8 cellular contexts compared by ENCODE assay signal in genomic region chr5:36690041-36690941, GRCh38.
DNase-seq lines count a peak whose midpoint lies in the region; ATAC-seq and TF ChIP-seq lines count a peak whose summit lies in the region.

No MANE protein-coding gene starts in this region.

- no peaks in the 10 kb centered on the region for H3K36me3 ChIP-seq in upper lobe of right lung

- ATAC-seq in HG02588 (IDR thresholded peaks at IDR 0.05; ENCODE audit: unreplicated experiment) (peak; percentile 90), left ventricle myocardium superior (peak; percentile 72), upper lobe of right lung (peak; percentile 91)

- TF ChIP-seq CTCF in NB4 (IDR thresholded peaks at IDR 0.05; ENCODE audit: low read depth, low read length) (peak; percentile 88), upper lobe of right lung (IDR thresholded peaks at IDR 0.05) (peak; percentile 80)

- H3K27ac ChIP-seq in upper lobe of right lung: peak overlapping the region; percentile 78

- peak; percentile 41 for TF ChIP-seq POLR2A in GM10847 (IDR thresholded peaks at IDR 0.05; ENCODE audit: extremely low read depth, insufficient read length)
- peak; percentile 72 for TF ChIP-seq POLR2A in NB4 (IDR thresholded peaks at IDR 0.05; ENCODE audit: extremely low read depth, insufficient read length)

- peaks cover 17% of the 10 kb centered on the region for H3K4me1 ChIP-seq in upper lobe of right lung

- DNase-seq in NB4 (ENCODE audit: low read depth) (peak; percentile 94), SW480 (ENCODE audit: low spot score) (peak; percentile 70), amniotic stem cell (lab: John Stamatoyannopoulos, UW) (peak; percentile 20), left ventricle myocardium superior (peak; percentile 88), posterior cingulate gyrus (peak; percentile 69 to 96 (median 83)), upper lobe of right lung (peak; percentile 91)

- H3K9me3 ChIP-seq in upper lobe of right lung: no peaks in the 10 kb centered on the region

- peaks cover 12% of the 10 kb centered on the region for H3K27me3 ChIP-seq in upper lobe of right lung

- H3K4me3 ChIP-seq in NB4 (ENCODE audit: low read depth, low read length): peak overlapping the region; percentile 73
- H3K4me3 ChIP-seq in upper lobe of right lung: peak overlapping the region; percentile 55

- intact Hi-C loops in left ventricle myocardium superior (cut with micrococcal nuclease) (loop anchor here (10.0 kb wide), 1 partner anchor 85 kb away; the partner anchor contains the start of gene SLC1A3), posterior cingulate gyrus (cut with DNase I) (loop anchor here (5.0 to 10.0 kb wide), 2 partner anchors 183 to 425 kb away; no protein-coding TSS in a partner anchor), upper lobe of right lung (cut with DNase I) (loop anchor here (10.0 kb wide), 1 partner anchor 275 kb away; no protein-coding TSS in a partner anchor)

Comparison
In these comparisons a context has a peak if more than half of its experiments do, and no peak if none do; other contexts are left out.
1. Peak in every context shown above with its lines: DNase-seq, ATAC-seq, H3K4me3 ChIP-seq and H3K27ac ChIP-seq.
2. DNase-seq: peak in every context shown above with its lines; median percentile 94 in NB4; 91 in upper lobe of right lung; 88 in left ventricle myocardium superior; 83 in posterior cingulate gyrus; 70 in SW480; 20 in amniotic stem cell.